28 cellular contexts compared by ENCODE assay signal in genomic region chr13:44908712-44909111, GRCh38.
"Had no signal": no experiment of that assay in that cellular context is flagged by ENCODE, and none has a peak within 500 bp of the region (broad histone marks: within the 10 kb centered on the region; RNA-seq: fewer than 3 reads in every experiment).

No MANE protein-coding gene starts in this region.

- ATAC-seq: activated CD8-positive, alpha-beta T cell treated with anti-CD3 and anti-CD28 coated beads for 36 hours; activated T-cell treated with anti-CD3 and anti-CD28 coated beads, Interleukin-2, amount 50 U/mL, for 72 hours; body of pancreas; Panc1 had no signal

- FAIRE-seq: astrocyte, bronchial epithelial cell had no signal

- H3K4me1 Mint-ChIP-seq: activated CD4-positive, alpha-beta T cell treated with anti-CD3 and anti-CD28 coated beads, Interleukin-2, amount 10 ng/mL, durations not matched to agents 24 days and 14 days; activated naive CD4-positive, alpha-beta T cell treated with anti-CD3 and anti-CD28 coated beads, Interleukin-2, amount 50 U/mL, for 24 hours had no signal

- H3K4me2 ChIP-seq: KMS-11 had no signal

- H3K27me3 ChIP-seq: adrenal gland, body of pancreas, SJCRH30 had no signal

- H3K36me3 Mint-ChIP-seq: activated naive CD4-positive, alpha-beta T cell treated with anti-CD3 and anti-CD28 coated beads, Interleukin-2, amount 50 U/mL, for 24 hours had no signal

- DNase-seq: activated CD4-positive, alpha-beta T cell treated with anti-CD3 and anti-CD28 coated beads, Interleukin-2, amount 10 ng/mL, durations not matched to agents 24 days and 14 days; activated CD4-positive, alpha-beta T cell treated with anti-CD3 and anti-CD28 coated beads, Interleukin-2, amount 50 U/mL, for 4 hours; activated CD8-positive, alpha-beta T cell treated with anti-CD3 and anti-CD28 coated beads for 36 hours; activated gamma-delta T cell; activated naive CD4-positive, alpha-beta T cell treated with Interleukin-2 at 50 U/mL for 16 hours; activated T-cell treated with anti-CD3 and anti-CD28 coated beads, Interleukin-2, amount 50 U/mL, for 1 hour; activated T-cell treated with anti-CD3 and anti-CD28 coated beads, Interleukin-2, amount 50 U/mL, for 72 hours; adrenal gland; body of pancreas; caudate nucleus; MM.1S; MV-4-11; NCI-H1092; NCI-H1436 treated with DMSO at 0.1 percent for 48 hours; NCI-H1694 treated with DMSO at 0.1 percent for 48 hours; NCI-H2029; NCI-H345; NCI-H524 treated with DMSO at 0.1 percent for 48 hours; SHP77; SJCRH30; T1000 had no signal

- H3K27me3 Mint-ChIP-seq: activated CD8-positive, alpha-beta T cell treated with anti-CD3 and anti-CD28 coated beads for 36 hours; activated naive CD4-positive, alpha-beta T cell treated with anti-CD3 and anti-CD28 coated beads, Interleukin-2, amount 50 U/mL, for 24 hours had no signal

- H3K9ac ChIP-seq: KMS-11 had no signal

- H3K4me3 Mint-ChIP-seq: activated CD4-positive, alpha-beta T cell treated with anti-CD3 and anti-CD28 coated beads, Interleukin-2, amount 10 ng/mL, durations not matched to agents 24 days and 14 days; activated CD8-positive, alpha-beta T cell treated with anti-CD3 and anti-CD28 coated beads for 36 hours; activated naive CD4-positive, alpha-beta T cell treated with anti-CD3 and anti-CD28 coated beads, Interleukin-2, amount 50 U/mL, for 24 hours; activated T-cell treated with anti-CD3 and anti-CD28 coated beads, Interleukin-2, amount 50 U/mL, for 72 hours had no signal

- H3K4me3 ChIP-seq: adrenal gland, body of pancreas, SJCRH30, SK-N-MC had no signal

- H3K27ac ChIP-seq: KMS-11, SJCRH30, SK-N-MC had no signal

- H3K27ac Mint-ChIP-seq: activated CD4-positive, alpha-beta T cell treated with anti-CD3 and anti-CD28 coated beads, Interleukin-2, amount 10 ng/mL, durations not matched to agents 24 days and 14 days; activated CD8-positive, alpha-beta T cell treated with anti-CD3 and anti-CD28 coated beads for 36 hours; activated naive CD4-positive, alpha-beta T cell treated with anti-CD3 and anti-CD28 coated beads, Interleukin-2, amount 50 U/mL, for 24 hours; activated T-cell treated with anti-CD3 and anti-CD28 coated beads, Interleukin-2, amount 50 U/mL, for 72 hours; activated T-helper 2 cell treated with anti-CD3 and anti-CD28 coated beads, Interferon-gamma antibody, Interleukin-2, Interleukin-4, amounts not matched to agents 10 μg/mL and 5 μg/mL and 100 μg/mL, durations not matched to agents 14 hours and 24 hours and 36 hours had no signal

- H3K9me3 ChIP-seq: adrenal gland, body of pancreas, SJCRH30 had no signal

- H3K36me3 ChIP-seq: adrenal gland, SJCRH30 had no signal

- H3K9me3 Mint-ChIP-seq: activated naive CD4-positive, alpha-beta T cell treated with anti-CD3 and anti-CD28 coated beads, Interleukin-2, amount 50 U/mL, for 24 hours had no signal
